In genomic region chr4:6696611-6697010, GRCh38 we compare ENCODE assay signal across 10 cellular contexts. TPM values are rescaled to one million over a fixed set of nuclear protein-coding genes. Genes with fewer than 3 reads are reported as not detected.
DNase-seq lines count a peak whose midpoint lies in the region; ATAC-seq and TF ChIP-seq lines count a peak whose summit lies in the region.
"Had no signal": no experiment of that assay in that cellular context is flagged by ENCODE, and none has a peak within 500 bp of the region (broad histone marks: within the 10 kb centered on the region; RNA-seq: fewer than 3 reads in every experiment).

No MANE protein-coding gene starts in this region.

- H3K4me3 Mint-ChIP-seq in T-helper 17 cell = peak overlapping the region; percentile 80
- H3K4me3 Mint-ChIP-seq: nephron progenitor cell had no signal

- ATAC-seq in DND-41 (ENCODE audit: insufficient read depth, low read depth) (peak; percentile 55), T-helper 17 cell (peak; percentile 68), foreskin keratinocyte (peak; percentile 77), HG03280 (IDR thresholded peaks at IDR 0.05; ENCODE audit: unreplicated experiment) (no peak)

- H3K9ac ChIP-seq in DND-41 (ENCODE audit: low read depth, low read length) (0 out of 2 replicates have a peak overlapping the region, but pooled peaks have one; percentile 17), skeletal muscle satellite cell (ENCODE audit: low read depth, low read length) (no peak overlapping the region)

- H3K4me1 ChIP-seq in DND-41 (ENCODE audit: insufficient read depth, low read length) (peaks cover 18% of the 10 kb centered on the region), foreskin keratinocyte (peaks cover 9% of the 10 kb centered on the region), skeletal muscle satellite cell (ENCODE audit: control insufficient read depth, insufficient read depth, low read length) (peaks cover 3% of the 10 kb centered on the region)

- H3K9me3 ChIP-seq in DND-41 (ENCODE audit: insufficient read depth, low read length, severe bottlenecking) (no peaks in the 10 kb centered on the region), T-helper 17 cell (ENCODE audit: control insufficient read depth, low read length, poor library complexity, severe bottlenecking) (no peaks in the 10 kb centered on the region), skeletal muscle satellite cell (replicated peaks; ENCODE audit: low read length) (no peaks in the 10 kb centered on the region)

- peaks cover 57% of the 10 kb centered on the region for H3K4me1 Mint-ChIP-seq in T-helper 17 cell

- H3K27me3 ChIP-seq in DND-41 (ENCODE audit: insufficient read depth, low read length, poor library complexity) = no peaks in the 10 kb centered on the region
- no peaks in the 10 kb centered on the region for H3K27me3 ChIP-seq in foreskin keratinocyte
- H3K27me3 ChIP-seq in skeletal muscle satellite cell (ENCODE audit: control insufficient read depth, insufficient read depth, low read length) = no peaks in the 10 kb centered on the region

- H3K4me2 ChIP-seq in DND-41 (ENCODE audit: insufficient read depth, low read length) (peak overlapping the region; percentile 18; the same call in 1 of the 2 replicates), skeletal muscle satellite cell (ENCODE audit: low read length) (peak overlapping the region; percentile 4)

- H3K36me3 ChIP-seq in DND-41 (ENCODE audit: insufficient read depth, low read length) (peaks cover 5% of the 10 kb centered on the region; the same call in 1 of the 2 replicates), skeletal muscle satellite cell (ENCODE audit: insufficient read depth, low read length) (no peaks in the 10 kb centered on the region)

- H3K36me3 Mint-ChIP-seq in T-helper 17 cell (ENCODE audit: low read depth) = no peaks in the 10 kb centered on the region

- no peaks in the 10 kb centered on the region; the same call in 1 of the 2 replicates for H3K79me2 ChIP-seq in DND-41 (ENCODE audit: insufficient read depth, low read length)

- TF ChIP-seq CTCF in DND-41 (IDR thresholded peaks at IDR 0.05; ENCODE audit: borderline replicate concordance, extremely low read depth, low read length, poor library complexity, severe bottlenecking) (no peak), foreskin keratinocyte (conservative IDR thresholded peaks at IDR 0.05) (no peak)

- no peak for DNase-seq in DND-41
- DNase-seq in T-helper 17 cell = no peak
- DNase-seq in foreskin keratinocyte = peak; percentile 64 to 78
- no peak for DNase-seq in SW 1271 (lab: John Stamatoyannopoulos, UW)
- no peak for DNase-seq in NCI-H526 (lab: John Stamatoyannopoulos, UW)
- DNase-seq in NCI-H1105 treated with DMSO at 0.1 percent for 48 hours (lab: John Stamatoyannopoulos, UW) = no peak
- DNase-seq: NCI-H2107, nephron progenitor cell had no signal

- H3K27me3 Mint-ChIP-seq in T-helper 17 cell = no peaks in the 10 kb centered on the region

- no peak overlapping the region for H2AFZ ChIP-seq in DND-41 (ENCODE audit: low read depth, low read length)

- H3K27ac Mint-ChIP-seq in T-helper 17 cell = peak overlapping the region; percentile 100

- H3K4me3 ChIP-seq in DND-41 (ENCODE audit: low read depth in 1 of 2, low read length in 2 of 2) (no peak overlapping the region), skeletal muscle satellite cell (ENCODE audit: low read length) (no peak overlapping the region)

- H3K27ac ChIP-seq in DND-41 (ENCODE audit: low read length) (peak overlapping the region; percentile 55; the same call in 1 of the 2 replicates), foreskin keratinocyte (peak overlapping the region; percentile 54)

- no peaks in the 10 kb centered on the region for H4K20me1 ChIP-seq in DND-41 (ENCODE audit: insufficient read depth, low read length)

RNA-seq across cellular contexts. Expression of gene S100P, which starts 2.9 kb away (rescaled TPM):
- total RNA-seq in T-helper 17 cell (1 to 10 TPM; 2.1 to 3.8 TPM), foreskin keratinocyte (1.1 TPM in 1 of 2 replicates, not detected in the other)
- polyA plus RNA-seq in foreskin keratinocyte = 0.27 TPM in 1 of 2 replicates, not detected in the other
- under 0.01 and 0.22 TPM in 2 replicates for total RNA-seq in skeletal muscle satellite cell (2012; rRNA removed)

RNA-seq across cellular contexts. Expression of gene MRFAP1L1, which starts 13.1 kb away (rescaled TPM):
- 10 to 100 TPM; 29.3 to 33.0 TPM for total RNA-seq in T-helper 17 cell
- 48.2 and 53.9 TPM in 2 replicates for total RNA-seq in foreskin keratinocyte
- polyA plus RNA-seq in foreskin keratinocyte = 45.3 and 49.5 TPM in 2 replicates
- 31.7 and 33.5 TPM in 2 replicates for total RNA-seq in skeletal muscle satellite cell (2012; rRNA removed)

RNA-seq across cellular contexts. Expression of gene BLOC1S4, which starts 19.4 kb away (rescaled TPM):
- 10 to 100 TPM; 19.2 to 20.8 TPM for total RNA-seq in T-helper 17 cell
- 7.8 and 8.5 TPM in 2 replicates for total RNA-seq in foreskin keratinocyte
- 11.5 and 12.4 TPM in 2 replicates for polyA plus RNA-seq in foreskin keratinocyte
- total RNA-seq in skeletal muscle satellite cell (2012; rRNA removed) = 13.1 and 14.2 TPM in 2 replicates

RNA-seq across cellular contexts. Expression of gene MRFAP1, which starts 56.1 kb away (rescaled TPM):
- 100 to 1,000 TPM; 158 to 163 TPM for total RNA-seq in T-helper 17 cell
- total RNA-seq in foreskin keratinocyte = 185 and 228 TPM in 2 replicates
- polyA plus RNA-seq in foreskin keratinocyte = 305 and 336 TPM in 2 replicates
- total RNA-seq in skeletal muscle satellite cell (2012; rRNA removed) = 96.6 and 106 TPM in 2 replicates

Comparison
In these comparisons a context has a peak if more than half of its experiments do, and no peak if none do; other contexts are left out.
1. DNase-seq: peak in foreskin keratinocyte (2 of 2); none in DND-41 (single experiment), T-helper 17 cell (0 of 3), SW 1271 (0 of 2), NCI-H526 (0 of 2) and NCI-H1105 treated with DMSO at 0.1 percent for 48 hours (single experiment).